Comparison of ENCODE assay signal across 20 cellular contexts in genomic region chr5:9325549-9325948, GRCh38.
DNase-seq lines count a peak whose midpoint lies in the region; TF ChIP-seq lines count a peak whose summit lies in the region.
"Had no signal": no experiment of that assay in that cellular context is flagged by ENCODE, and none has a peak within 500 bp of the region (broad histone marks: within the 10 kb centered on the region; RNA-seq: fewer than 3 reads in every experiment).

No MANE protein-coding gene starts in this region.

- 85 to 93% (median 88%) methylated on average over 4 of the region's 4 CpGs for WGBS in adrenal gland, 4 donors

- H3K27me3 Mint-ChIP-seq in mesothelial cell of epicardium (ENCODE audit: low read depth): no peaks in the 10 kb centered on the region
- H3K27me3 Mint-ChIP-seq: B cell; CD4-positive, CD25-positive, alpha-beta regulatory T cell had no signal

- intact Hi-C loops in PC-9 (cut with micrococcal nuclease; ENCODE audit: unreplicated experiment) (no loop called here), adrenal gland (cut with DNase I) (no loop called here)

- POLR2A ChIA-PET in PC-9 (lab: Charles Lee; ENCODE audit: unreplicated experiment): no interaction called here

- CTCF ChIA-PET in PC-9 (lab: Charles Lee): no interaction called here

- H3K27ac ChIP-seq in PC-9: no peak overlapping the region
- H3K27ac ChIP-seq in adrenal gland: no peak overlapping the region
- H3K27ac ChIP-seq: BLaER1, C4-2B, GM23248 had no signal

- H3K9me3 Mint-ChIP-seq in mesothelial cell of epicardium: no peaks in the 10 kb centered on the region
- H3K9me3 Mint-ChIP-seq: HFFc6 had no signal

- no peaks in the 10 kb centered on the region for H3F3A ChIP-seq in PC-9 (ENCODE audit: insufficient read depth, low read depth)

- peaks cover 16% of the 10 kb centered on the region for H3K4me1 ChIP-seq in PC-9 (replicated peaks; ENCODE audit: insufficient read depth)
- no peaks in the 10 kb centered on the region for H3K4me1 ChIP-seq in adrenal gland (replicated peaks in 1 of 2)
- H3K4me1 ChIP-seq: BLaER1, HAP-1 had no signal

- H3K36me3 ChIP-seq in PC-9 (ENCODE audit: low read depth) (no peaks in the 10 kb centered on the region), adrenal gland (replicated peaks in 1 of 2) (no peaks in the 10 kb centered on the region)
- H3K36me3 ChIP-seq: BLaER1, HAP-1 had no signal

- TF ChIP-seq POLR2A in adrenal gland (IDR thresholded peaks at IDR 0.05): no peak

- H3K4me3 ChIP-seq in PC-9 (no peak overlapping the region), adrenal gland (no peak overlapping the region)
- H3K4me3 ChIP-seq: BLaER1, GM12878, GM23248, HAP-1 had no signal

- H3K9me2 ChIP-seq in PC-9 (ENCODE audit: insufficient read depth): no peaks in the 10 kb centered on the region

- H3K9me3 ChIP-seq in PC-9 (ENCODE audit: insufficient read depth, low read depth): no peaks in the 10 kb centered on the region
- no peaks in the 10 kb centered on the region for H3K9me3 ChIP-seq in adrenal gland (replicated peaks in 1 of 3)
- H3K9me3 ChIP-seq: BLaER1, HAP-1 had no signal

- no peak overlapping the region for H2AFZ ChIP-seq in PC-9
- H2AFZ ChIP-seq: GM23248 had no signal

- H3K4me1 Mint-ChIP-seq in mesothelial cell of epicardium: peaks cover 12% of the 10 kb centered on the region
- H3K4me1 Mint-ChIP-seq: B cell; CD4-positive, CD25-positive, alpha-beta regulatory T cell had no signal

- BruUV-seq in PC-9 (replicated peaks; lab: Mats Ljungman, UMichigan): no TSS peak

- H3K27me3 ChIP-seq in PC-9 (ENCODE audit: insufficient read depth, low read depth) (no peaks in the 10 kb centered on the region), adrenal gland (no peaks in the 10 kb centered on the region)
- H3K27me3 ChIP-seq: BLaER1 had no signal

- no peak overlapping the region for H3K4me3 Mint-ChIP-seq in mesothelial cell of epicardium
- H3K4me3 Mint-ChIP-seq: B cell; CD4-positive, CD25-positive, alpha-beta regulatory T cell; CD8-positive, alpha-beta T cell; HFFc6 had no signal

- TF ChIP-seq CTCF in PC-9 (conservative IDR thresholded peaks at IDR 0.05): no peak
- no peak for TF ChIP-seq CTCF in mesothelial cell of epicardium (IDR thresholded peaks at IDR 0.05; ENCODE audit: unreplicated experiment)
- no peak for TF ChIP-seq CTCF in adrenal gland (IDR thresholded peaks at IDR 0.05)

- no peaks in the 10 kb centered on the region for H4K20me1 ChIP-seq in PC-9 (ENCODE audit: insufficient read depth)
- H4K20me1 ChIP-seq: BLaER1 had no signal

- peak; percentile 51 for DNase-seq in LoVo (ENCODE audit: low spot score)
- DNase-seq in PC-9: peak in 1 of 2 experiments; percentile 60
- no peak for DNase-seq in mesothelial cell of epicardium (ENCODE audit: low spot score in 2 of 2, unreplicated experiment in 2 of 2)
- DNase-seq in stimulated activated CD4-positive, alpha-beta T cell treated with anti-CD3 and anti-CD28 coated beads, Interleukin-4, amount 100 ng/mL, for 24 hours: no peak
- no peak for DNase-seq in adrenal gland
- no peak for DNase-seq in GOT3 (lab: John Stamatoyannopoulos, UW)
- no peak for DNase-seq in activated gamma-delta T cell treated with Interleukin-2 at 50 U/mL for 16 hours
- DNase-seq: CD4-positive, CD25-positive, alpha-beta regulatory T cell; CD8-positive, alpha-beta T cell; DMS 273 treated with DMSO at 0.1 percent for 48 hours; DMS79; EL; GDM1; GM23248; HFFc6 had no signal

- no peaks in the 10 kb centered on the region for H3K79me2 ChIP-seq in PC-9 (ENCODE audit: low read depth)

- H3K27ac Mint-ChIP-seq in mesothelial cell of epicardium: peak overlapping the region; percentile 31
- H3K27ac Mint-ChIP-seq: B cell; CD4-positive, CD25-positive, alpha-beta regulatory T cell; CD8-positive, alpha-beta T cell; HFFc6 had no signal

- H3K36me3 Mint-ChIP-seq in mesothelial cell of epicardium: no peaks in the 10 kb centered on the region
- H3K36me3 Mint-ChIP-seq: CD4-positive, CD25-positive, alpha-beta regulatory T cell; CD8-positive, alpha-beta T cell had no signal

- 0 out of 2 replicates have a peak overlapping the region, but pooled peaks have one; percentile 5 for H3K4me2 ChIP-seq in PC-9
- H3K4me2 ChIP-seq: BLaER1 had no signal
